In genomic region chrX:72269671-72270251, GRCh38 we compare ENCODE assay signal across 1 cellular context.
TF ChIP-seq lines count a peak whose summit lies in the region.

No MANE protein-coding gene starts in this region.

TF ChIP-seq in K562, 482 proteins besides CTCF, POLR2A, EP300 and RAD21:
- no peak for TF ChIP-seq NRF1 (conservative IDR thresholded peaks at IDR 0.05 in 1 of 2, IDR thresholded peaks at IDR 0.05 in 1 of 2)
- TF ChIP-seq ETV5 (CRISPR knock-in tag; IDR thresholded peaks at IDR 0.05; ENCODE audit: low read depth) = 0 out of 2 replicates have a peak, but pooled peaks have one; percentile 34
- TF ChIP-seq E2F3 (CRISPR knock-in tag; IDR thresholded peaks at IDR 0.05) = no peak
- TF ChIP-seq ZFP36 (IDR thresholded peaks at IDR 0.05; ENCODE audit: low read depth, low read length, partially characterized antibody) = no peak
- no peak for TF ChIP-seq HDAC8 (tag; IDR thresholded peaks at IDR 0.05)
- TF ChIP-seq LCOR (CRISPR knock-in tag; IDR thresholded peaks at IDR 0.05) = no peak
- TF ChIP-seq ADNP (tag; IDR thresholded peaks at IDR 0.05) = no peak
- no peak for TF ChIP-seq NR3C1 (CRISPR knock-in tag; IDR thresholded peaks at IDR 0.05)
- TF ChIP-seq SPI1 (IDR thresholded peaks at IDR 0.05; ENCODE audit: borderline replicate concordance, low read depth, low read length) = no peak
- no peak for TF ChIP-seq ZNF518B (CRISPR knock-in tag; IDR thresholded peaks at IDR 0.05)
- no peak for TF ChIP-seq ZNF165 (CRISPR knock-in tag; IDR thresholded peaks at IDR 0.05; ENCODE audit: borderline replicate concordance)
- TF ChIP-seq RBM34 (IDR thresholded peaks at IDR 0.05; ENCODE audit: borderline replicate concordance, insufficient read depth, low read length) = no peak
- peak; percentile 61; the same call in 1 of the 2 replicates for TF ChIP-seq SMARCA4 (IDR thresholded peaks at IDR 0.05)
- TF ChIP-seq ZNF444 (CRISPR knock-in tag; IDR thresholded peaks at IDR 0.05) = no peak
- peak; percentile 39; the same call in 1 of the 2 replicates for TF ChIP-seq CREM (IDR thresholded peaks at IDR 0.05; ENCODE audit: low read depth)
- TF ChIP-seq POLR2AphosphoS5 (IDR thresholded peaks at IDR 0.05; ENCODE audit: control insufficient read depth, insufficient read depth, low read depth, low read length) = peak; percentile 34; the same call in 1 of the 2 replicates
- TF ChIP-seq FIP1L1 (IDR thresholded peaks at IDR 0.05; ENCODE audit: low read depth, low read length, poor library complexity, severe bottlenecking) = no peak
- peak; percentile 78 for TF ChIP-seq ZNF121 (CRISPR knock-in tag; conservative IDR thresholded peaks at IDR 0.05)
- TF ChIP-seq SAP30 (IDR thresholded peaks at IDR 0.05; ENCODE audit: borderline replicate concordance, insufficient read depth, low read depth, low read length, poor library complexity, severe bottlenecking) = no peak
- TF ChIP-seq ARID1B (IDR thresholded peaks at IDR 0.05) = peak; percentile 49; the same call in 1 of the 2 replicates
- TF ChIP-seq EGR1 (conservative IDR thresholded peaks at IDR 0.05) = 0 out of 2 replicates have a peak, but pooled peaks have one; percentile 10
- peak; percentile 64 for TF ChIP-seq JUND (IDR thresholded peaks at IDR 0.05; ENCODE audit: borderline replicate concordance, low read depth, low read length)
- no peak for TF ChIP-seq JUND (tag; IDR thresholded peaks at IDR 0.05; ENCODE audit: borderline replicate concordance, low read depth, low read length)
- TF ChIP-seq HSF4 (CRISPR knock-in tag; IDR thresholded peaks at IDR 0.05; ENCODE audit: borderline replicate concordance) = no peak
- peak; percentile 59 for TF ChIP-seq ATF3 (IDR thresholded peaks at IDR 0.05)
- TF ChIP-seq ATF3 (CRISPR knock-in tag; conservative IDR thresholded peaks at IDR 0.05) = no peak
- TF ChIP-seq FOSL1 (tag; conservative IDR thresholded peaks at IDR 0.05) = peak; percentile 53
- no peak for TF ChIP-seq ZNF184 (CRISPR knock-in tag; IDR thresholded peaks at IDR 0.05)
- TF ChIP-seq MCM2 (IDR thresholded peaks at IDR 0.05; ENCODE audit: low read depth) = no peak
- no peak for TF ChIP-seq MTA1 (IDR thresholded peaks at IDR 0.05; ENCODE audit: borderline replicate concordance)
- TF ChIP-seq CREB3 (tag; conservative IDR thresholded peaks at IDR 0.05; ENCODE audit: low read depth) = no peak
- no peak for TF ChIP-seq ATF1 (CRISPR knock-in tag; IDR thresholded peaks at IDR 0.05)
- TF ChIP-seq ATF1 (tag; IDR thresholded peaks at IDR 0.05) = no peak
- TF ChIP-seq HNRNPH1 (optimal IDR thresholded peaks at IDR 0.05; ENCODE audit: low read depth, low read length) = no peak
- TF ChIP-seq SMARCE1 (IDR thresholded peaks at IDR 0.05) = no peak; the same call in 1 of the 2 replicates
- no peak for TF ChIP-seq ZNF76 (CRISPR knock-in tag; IDR thresholded peaks at IDR 0.05; ENCODE audit: borderline replicate concordance)
- no peak for TF ChIP-seq ZMIZ1 (IDR thresholded peaks at IDR 0.05; ENCODE audit: low read depth in 2 of 2, low read length in 2 of 2)
- TF ChIP-seq STAG1 (CRISPR knock-in tag; IDR thresholded peaks at IDR 0.05; ENCODE audit: borderline replicate concordance) = no peak
- TF ChIP-seq SAFB2 (IDR thresholded peaks at IDR 0.05; ENCODE audit: borderline replicate concordance, low read depth, low read length, severe bottlenecking) = no peak
- no peak for TF ChIP-seq SMARCA5 (IDR thresholded peaks at IDR 0.05)
- no peak for TF ChIP-seq ZBTB9 (CRISPR knock-in tag; IDR thresholded peaks at IDR 0.05)
- no peak for TF ChIP-seq ZNF23 (CRISPR knock-in tag; IDR thresholded peaks at IDR 0.05)
- no peak for TF ChIP-seq SRSF1 (IDR thresholded peaks at IDR 0.05; ENCODE audit: low read depth, low read length)
- no peak for TF ChIP-seq TARDBP (IDR thresholded peaks at IDR 0.05)
- TF ChIP-seq MCM7 (IDR thresholded peaks at IDR 0.05) = no peak
- no peak for TF ChIP-seq RAD51 (IDR thresholded peaks at IDR 0.05; ENCODE audit: borderline replicate concordance, low read depth)
- TF ChIP-seq JUNB (CRISPR knock-in tag; conservative IDR thresholded peaks at IDR 0.05) = no peak
- no peak for TF ChIP-seq SAFB (IDR thresholded peaks at IDR 0.05; ENCODE audit: borderline replicate concordance, low read depth, low read length)
- no peak for TF ChIP-seq FOXA1 (IDR thresholded peaks at IDR 0.05; ENCODE audit: borderline replicate concordance)
